Comparison of ENCODE assay signal across 1 cellular context in genomic region chr4:89657931-89658700, GRCh38.
TF ChIP-seq lines count a peak whose summit lies in the region.

No MANE protein-coding gene starts in this region.

TF ChIP-seq in HepG2, 621 proteins besides CTCF, POLR2A, EP300 and RAD21 (continued from another document):
- TF ChIP-seq, protein P1, sequence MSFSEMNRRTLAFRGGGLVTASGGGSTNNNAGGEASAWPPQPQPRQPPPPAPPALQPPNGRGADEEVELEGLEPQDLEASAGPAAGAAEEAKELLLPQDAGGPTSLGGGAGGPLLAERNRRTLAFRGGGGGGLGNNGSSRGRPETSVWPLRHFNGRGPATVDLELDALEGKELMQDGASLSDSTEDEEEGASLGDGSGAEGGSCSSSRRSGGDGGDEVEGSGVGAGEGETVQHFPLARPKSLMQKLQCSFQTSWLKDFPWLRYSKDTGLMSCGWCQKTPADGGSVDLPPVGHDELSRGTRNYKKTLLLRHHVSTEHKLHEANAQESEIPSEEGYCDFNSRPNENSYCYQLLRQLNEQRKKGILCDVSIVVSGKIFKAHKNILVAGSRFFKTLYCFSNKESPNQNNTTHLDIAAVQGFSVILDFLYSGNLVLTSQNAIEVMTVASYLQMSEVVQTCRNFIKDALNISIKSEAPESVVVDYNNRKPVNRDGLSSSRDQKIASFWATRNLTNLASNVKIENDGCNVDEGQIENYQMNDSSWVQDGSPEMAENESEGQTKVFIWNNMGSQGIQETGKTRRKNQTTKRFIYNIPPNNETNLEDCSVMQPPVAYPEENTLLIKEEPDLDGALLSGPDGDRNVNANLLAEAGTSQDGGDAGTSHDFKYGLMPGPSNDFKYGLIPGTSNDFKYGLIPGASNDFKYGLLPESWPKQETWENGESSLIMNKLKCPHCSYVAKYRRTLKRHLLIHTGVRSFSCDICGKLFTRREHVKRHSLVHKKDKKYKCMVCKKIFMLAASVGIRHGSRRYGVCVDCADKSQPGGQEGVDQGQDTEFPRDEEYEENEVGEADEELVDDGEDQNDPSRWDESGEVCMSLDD (CRISPR knock-in tag; IDR thresholded peaks at IDR 0.05; ENCODE audit: borderline replicate concordance) = no peak
- TF ChIP-seq, protein P2, sequence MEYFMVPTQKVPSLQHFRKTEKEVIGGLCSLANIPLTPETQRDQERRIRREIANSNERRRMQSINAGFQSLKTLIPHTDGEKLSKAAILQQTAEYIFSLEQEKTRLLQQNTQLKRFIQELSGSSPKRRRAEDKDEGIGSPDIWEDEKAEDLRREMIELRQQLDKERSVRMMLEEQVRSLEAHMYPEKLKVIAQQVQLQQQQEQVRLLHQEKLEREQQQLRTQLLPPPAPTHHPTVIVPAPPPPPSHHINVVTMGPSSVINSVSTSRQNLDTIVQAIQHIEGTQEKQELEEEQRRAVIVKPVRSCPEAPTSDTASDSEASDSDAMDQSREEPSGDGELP (IDR thresholded peaks at IDR 0.05; ENCODE audit: borderline replicate concordance, low read depth) = no peak
- TF ChIP-seq POLR2AphosphoS5 (IDR thresholded peaks at IDR 0.05; ENCODE audit: low read depth, low read length) (no peak), JDP2 (CRISPR knock-in tag; IDR thresholded peaks at IDR 0.05; ENCODE audit: borderline replicate concordance) (no peak), NR2F1 (CRISPR knock-in tag; IDR thresholded peaks at IDR 0.05) (no peak), NFE2L1 (CRISPR knock-in tag; IDR thresholded peaks at IDR 0.05; ENCODE audit: borderline replicate concordance) (no peak), STAG1 (CRISPR knock-in tag; IDR thresholded peaks at IDR 0.05) (peak; percentile 70), NFYC (CRISPR knock-in tag; IDR thresholded peaks at IDR 0.05) (no peak), SETDB1 (CRISPR knock-in tag; IDR thresholded peaks at IDR 0.05; ENCODE audit: borderline replicate concordance) (no peak), NR2C2 (CRISPR knock-in tag; IDR thresholded peaks at IDR 0.05; ENCODE audit: borderline replicate concordance) (no peak), TBX2 (CRISPR knock-in tag; IDR thresholded peaks at IDR 0.05; ENCODE audit: borderline replicate concordance) (no peak), ZNF549 (CRISPR knock-in tag; IDR thresholded peaks at IDR 0.05) (no peak), RNF2 (conservative IDR thresholded peaks at IDR 0.05; ENCODE audit: low read depth) (no peak), DZIP1 (CRISPR knock-in tag; IDR thresholded peaks at IDR 0.05) (no peak), MIXL1 (CRISPR knock-in tag; IDR thresholded peaks at IDR 0.05) (peak; percentile 43; the same call in 1 of the 2 replicates), CHCHD3 (CRISPR knock-in tag; IDR thresholded peaks at IDR 0.05) (no peak), GATAD2A (CRISPR knock-in tag; IDR thresholded peaks at IDR 0.05) (no peak), NR1H2 (CRISPR knock-in tag; IDR thresholded peaks at IDR 0.05; ENCODE audit: borderline replicate concordance, low read depth) (no peak), SMC3 (IDR thresholded peaks at IDR 0.05; ENCODE audit: low read length) (peak; percentile 36; the same call in 1 of the 2 replicates)
- TF ChIP-seq, protein P3, sequence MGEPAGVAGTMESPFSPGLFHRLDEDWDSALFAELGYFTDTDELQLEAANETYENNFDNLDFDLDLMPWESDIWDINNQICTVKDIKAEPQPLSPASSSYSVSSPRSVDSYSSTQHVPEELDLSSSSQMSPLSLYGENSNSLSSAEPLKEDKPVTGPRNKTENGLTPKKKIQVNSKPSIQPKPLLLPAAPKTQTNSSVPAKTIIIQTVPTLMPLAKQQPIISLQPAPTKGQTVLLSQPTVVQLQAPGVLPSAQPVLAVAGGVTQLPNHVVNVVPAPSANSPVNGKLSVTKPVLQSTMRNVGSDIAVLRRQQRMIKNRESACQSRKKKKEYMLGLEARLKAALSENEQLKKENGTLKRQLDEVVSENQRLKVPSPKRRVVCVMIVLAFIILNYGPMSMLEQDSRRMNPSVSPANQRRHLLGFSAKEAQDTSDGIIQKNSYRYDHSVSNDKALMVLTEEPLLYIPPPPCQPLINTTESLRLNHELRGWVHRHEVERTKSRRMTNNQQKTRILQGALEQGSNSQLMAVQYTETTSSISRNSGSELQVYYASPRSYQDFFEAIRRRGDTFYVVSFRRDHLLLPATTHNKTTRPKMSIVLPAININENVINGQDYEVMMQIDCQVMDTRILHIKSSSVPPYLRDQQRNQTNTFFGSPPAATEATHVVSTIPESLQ (CRISPR knock-in tag; conservative IDR thresholded peaks at IDR 0.05) = no peak
- TF ChIP-seq, protein P4, sequence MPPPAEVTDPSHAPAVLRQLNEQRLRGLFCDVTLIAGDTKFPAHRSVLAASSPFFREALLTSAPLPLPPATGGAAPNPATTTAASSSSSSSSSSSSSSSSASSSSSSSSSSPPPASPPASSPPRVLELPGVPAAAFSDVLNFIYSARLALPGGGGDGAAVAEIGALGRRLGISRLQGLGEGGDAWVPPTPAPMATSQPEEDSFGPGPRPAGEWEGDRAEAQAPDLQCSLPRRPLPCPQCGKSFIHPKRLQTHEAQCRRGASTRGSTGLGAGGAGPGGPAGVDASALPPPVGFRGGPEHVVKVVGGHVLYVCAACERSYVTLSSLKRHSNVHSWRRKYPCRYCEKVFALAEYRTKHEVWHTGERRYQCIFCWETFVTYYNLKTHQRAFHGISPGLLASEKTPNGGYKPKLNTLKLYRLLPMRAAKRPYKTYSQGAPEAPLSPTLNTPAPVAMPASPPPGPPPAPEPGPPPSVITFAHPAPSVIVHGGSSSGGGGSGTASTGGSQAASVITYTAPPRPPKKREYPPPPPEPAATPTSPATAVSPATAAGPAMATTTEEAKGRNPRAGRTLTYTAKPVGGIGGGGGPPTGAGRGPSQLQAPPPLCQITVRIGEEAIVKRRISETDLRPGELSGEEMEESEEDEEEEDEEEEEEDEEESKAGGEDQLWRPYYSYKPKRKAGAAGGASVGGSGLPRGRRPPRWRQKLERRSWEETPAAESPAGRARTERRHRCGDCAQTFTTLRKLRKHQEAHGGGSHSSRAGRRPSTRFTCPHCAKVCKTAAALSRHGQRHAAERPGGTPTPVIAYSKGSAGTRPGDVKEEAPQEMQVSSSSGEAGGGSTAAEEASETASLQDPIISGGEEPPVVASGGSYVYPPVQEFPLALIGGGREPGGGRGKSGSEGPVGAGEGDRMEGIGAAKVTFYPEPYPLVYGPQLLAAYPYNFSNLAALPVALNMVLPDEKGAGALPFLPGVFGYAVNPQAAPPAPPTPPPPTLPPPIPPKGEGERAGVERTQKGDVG (CRISPR knock-in tag; IDR thresholded peaks at IDR 0.05; ENCODE audit: borderline replicate concordance) = no peak
- TF ChIP-seq, protein P5, sequence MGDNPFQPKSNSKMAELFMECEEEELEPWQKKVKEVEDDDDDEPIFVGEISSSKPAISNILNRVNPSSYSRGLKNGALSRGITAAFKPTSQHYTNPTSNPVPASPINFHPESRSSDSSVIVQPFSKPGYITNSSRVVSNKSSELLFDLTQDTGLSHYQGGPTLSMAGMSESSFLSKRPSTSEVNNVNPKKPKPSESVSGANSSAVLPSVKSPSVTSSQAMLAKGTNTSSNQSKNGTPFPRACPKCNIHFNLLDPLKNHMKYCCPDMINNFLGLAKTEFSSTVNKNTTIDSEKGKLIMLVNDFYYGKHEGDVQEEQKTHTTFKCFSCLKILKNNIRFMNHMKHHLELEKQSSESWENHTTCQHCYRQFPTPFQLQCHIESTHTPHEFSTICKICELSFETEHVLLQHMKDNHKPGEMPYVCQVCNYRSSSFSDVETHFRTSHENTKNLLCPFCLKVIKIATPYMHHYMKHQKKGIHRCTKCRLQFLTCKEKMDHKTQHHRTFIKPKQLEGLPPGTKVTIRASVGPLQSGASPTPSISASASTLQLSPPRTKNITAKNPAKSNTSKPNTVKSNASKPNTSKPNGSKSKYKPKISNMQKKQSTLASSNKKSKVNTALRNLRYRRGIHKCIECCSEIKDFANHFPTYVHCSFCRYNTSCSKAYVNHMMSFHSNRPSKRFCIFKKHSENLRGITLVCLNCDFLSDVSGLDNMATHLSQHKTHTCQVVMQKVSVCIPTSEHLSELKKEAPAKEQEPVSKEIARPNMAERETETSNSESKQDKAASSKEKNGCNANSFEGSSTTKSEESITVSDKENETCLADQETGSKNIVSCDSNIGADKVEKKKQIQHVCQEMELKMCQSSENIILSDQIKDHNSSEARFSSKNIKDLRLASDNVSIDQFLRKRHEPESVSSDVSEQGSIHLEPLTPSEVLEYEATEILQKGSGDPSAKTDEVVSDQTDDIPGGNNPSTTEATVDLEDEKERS (CRISPR knock-in tag; IDR thresholded peaks at IDR 0.05) = no peak
